ENCODE assay signal across 9 cellular contexts in genomic region chr6:35302604-35303218, GRCh38. TPM values are rescaled to one million over a fixed set of nuclear protein-coding genes. Genes with fewer than 3 reads are reported as not detected.
DNase-seq lines count a peak whose midpoint lies in the region; ATAC-seq, FAIRE-seq and TF ChIP-seq lines count a peak whose summit lies in the region.
"Had no signal": no experiment of that assay in that cellular context is flagged by ENCODE, and none has a peak within 500 bp of the region (broad histone marks: within the 10 kb centered on the region; RNA-seq: fewer than 3 reads in every experiment).

No MANE protein-coding gene starts in this region.

- TF ChIP-seq CTCF in smooth muscle cell (IDR thresholded peaks at IDR 0.05; ENCODE audit: borderline replicate concordance, insufficient read depth, poor library complexity, severe bottlenecking) = no peak

- H2AFZ ChIP-seq in smooth muscle cell (ENCODE audit: low read depth) = peak overlapping the region; percentile 65

- DNase-seq in GM18507 (ENCODE audit: extremely low spot score, insufficient read length, low read depth) (no peak), NCI-H510A treated with DMSO at 0.1 percent for 48 hours (lab: John Stamatoyannopoulos, UW) (peak; percentile 63), germinal center (ENCODE audit: low spot score) (peak; percentile 73), smooth muscle cell (lab: John Stamatoyannopoulos, UW; ENCODE audit: unreplicated experiment) (no peak), NCI-H2081 (lab: John Stamatoyannopoulos, UW) (no peak), NCI-H1048 (lab: John Stamatoyannopoulos, UW) (no peak)
- DNase-seq in activated CD8-positive, alpha-beta memory T cell treated with anti-CD3 and anti-CD28 coated beads, Interleukin-2, amount 50 U/mL, for 24 hours (ENCODE audit: extremely low read depth) = peak; percentile 79

- H3K4me1 ChIP-seq in smooth muscle cell (ENCODE audit: low read depth) = peaks cover 2% of the 10 kb centered on the region
- H3K4me1 ChIP-seq: ascending aorta had no signal

- H3K27me3 ChIP-seq in smooth muscle cell (ENCODE audit: low read depth) = no peaks in the 10 kb centered on the region
- H3K27me3 ChIP-seq: ascending aorta had no signal

- H3K4me3 ChIP-seq in smooth muscle cell = no peak overlapping the region
- H3K4me3 ChIP-seq: ascending aorta had no signal

- peak overlapping the region; percentile 67 for H3K4me2 ChIP-seq in smooth muscle cell

- H3K9me3 ChIP-seq in smooth muscle cell (replicated peaks; ENCODE audit: low read depth) = no peaks in the 10 kb centered on the region
- H3K9me3 ChIP-seq: ascending aorta had no signal

- ATAC-seq in HG02678 (IDR thresholded peaks at IDR 0.05; ENCODE audit: unreplicated experiment) = peak; percentile 85

- no peaks in the 10 kb centered on the region for H4K20me1 ChIP-seq in smooth muscle cell (ENCODE audit: low read depth)

- peak; percentile 95 for FAIRE-seq in GM18507 (lab: Jason Lieb, UNC)

- no peak overlapping the region for H3K27ac ChIP-seq in smooth muscle cell (ENCODE audit: low read depth)
- H3K27ac ChIP-seq: ascending aorta had no signal

- no peaks in the 10 kb centered on the region for H3K79me2 ChIP-seq in smooth muscle cell (ENCODE audit: low read depth)

- 33% methylated on average over 6 of the region's 6 CpGs for WGBS in smooth muscle cell (ENCODE audit: low lambda C conversion rate)

- H3K36me3 ChIP-seq in smooth muscle cell (ENCODE audit: low read depth) = no peaks in the 10 kb centered on the region
- H3K36me3 ChIP-seq: ascending aorta had no signal

- no peaks in the 10 kb centered on the region for H3F3A ChIP-seq in smooth muscle cell (ENCODE audit: low read depth)

- peak overlapping the region; percentile 3 for H3K9ac ChIP-seq in smooth muscle cell (ENCODE audit: low read depth)

RNA-seq across cellular contexts. Expression of gene DEF6, which starts 5.1 kb away (rescaled TPM):
- 2.2 and 3.6 TPM in 2 replicates for total RNA-seq in smooth muscle cell
- 2.8 and 7.0 TPM in 2 replicates for polyA plus RNA-seq in smooth muscle cell

RNA-seq across cellular contexts. Expression of gene PPARD, which starts 39.6 kb away (rescaled TPM):
- total RNA-seq in smooth muscle cell = 8.2 and 10.6 TPM in 2 replicates
- 25.7 and 31.1 TPM in 2 replicates for polyA plus RNA-seq in smooth muscle cell

RNA-seq across cellular contexts. Expression of gene ZNF76, which starts 43.2 kb away (rescaled TPM):
- total RNA-seq in smooth muscle cell = 7.7 and 12.9 TPM in 2 replicates
- 14.2 and 24.2 TPM in 2 replicates for polyA plus RNA-seq in smooth muscle cell

Comparison
In these comparisons a context has a peak if more than half of its experiments do, and no peak if none do; other contexts are left out.
1. DNase-seq: peak in NCI-H510A treated with DMSO at 0.1 percent for 48 hours (single experiment), activated CD8-positive, alpha-beta memory T cell treated with anti-CD3 and anti-CD28 coated beads, Interleukin-2, amount 50 U/mL, for 24 hours (single experiment) and germinal center (single experiment); none in GM18507 (single experiment), smooth muscle cell (single experiment), NCI-H2081 (0 of 2) and NCI-H1048 (single experiment).